In the genomic region with DNA sequence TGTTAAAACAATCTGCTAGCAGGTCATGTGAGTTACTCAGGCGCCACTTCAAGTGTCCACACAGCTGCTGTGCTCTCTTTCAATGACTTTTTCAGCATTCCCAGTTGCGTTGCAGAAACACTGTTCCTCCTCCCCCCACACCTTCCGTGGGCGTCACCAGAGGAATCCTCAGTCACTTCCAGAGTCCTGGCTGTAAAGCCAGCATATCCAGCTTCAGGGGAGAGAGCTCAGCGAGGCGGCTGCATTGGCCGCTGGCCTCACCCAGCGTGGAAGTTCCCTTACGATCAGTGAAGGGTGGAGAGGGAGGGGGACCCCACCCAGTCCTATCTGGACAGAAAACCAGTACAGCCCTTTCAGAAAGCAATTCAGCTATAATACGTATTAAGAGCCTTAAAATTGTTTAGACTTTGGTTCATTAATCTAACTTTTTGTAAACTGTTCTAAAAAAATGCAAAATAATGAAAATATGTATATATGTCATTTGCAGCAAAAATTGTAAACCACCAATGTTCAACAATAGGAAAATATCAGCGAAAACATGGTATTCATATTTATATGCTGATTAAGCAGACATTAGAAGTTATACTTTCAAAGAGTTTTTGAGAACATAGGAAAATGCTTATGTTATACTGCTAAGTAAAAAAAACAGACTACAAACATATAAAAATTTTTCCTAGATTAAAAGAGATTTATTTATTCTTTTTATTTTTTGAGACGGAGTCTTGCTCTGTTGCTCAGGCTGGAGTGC, we compare ENCODE assay signal across 10 cellular contexts. TPM values are rescaled to one million over a fixed set of nuclear protein-coding genes. Genes with fewer than 3 reads are reported as not detected.
DNase-seq lines count a peak whose midpoint lies in the region; ATAC-seq and TF ChIP-seq lines count a peak whose summit lies in the region.
"Had no signal": no experiment of that assay in that cellular context is flagged by ENCODE, and none has a peak within 500 bp of the region (broad histone marks: within the 10 kb centered on the region; RNA-seq: fewer than 3 reads in every experiment).

No MANE protein-coding gene starts in this region.

- H3K4me1 ChIP-seq in HEK293 (ENCODE audit: control insufficient read depth, insufficient read depth, low read length) = no peaks in the 10 kb centered on the region
- peaks cover 2% of the 10 kb centered on the region for H3K4me1 ChIP-seq in fibroblast of lung (ENCODE audit: control insufficient read depth, extremely low read depth, insufficient read depth, low read length)
- peaks cover 21% of the 10 kb centered on the region for H3K4me1 ChIP-seq in skeletal muscle satellite cell (ENCODE audit: control insufficient read depth, insufficient read depth, low read length)

- H3K4me3 ChIP-seq in HEK293 (ENCODE audit: low read depth, low read length) = no peak overlapping the region
- H3K4me3 ChIP-seq in fibroblast of lung (replicated peaks in 1 of 4; ENCODE audit: control extremely low read depth in 1 of 4, insufficient read depth in 1 of 4, low read depth in 3 of 4, low read length in 4 of 4) = no peak overlapping the region
- no peak overlapping the region for H3K4me3 ChIP-seq in skeletal muscle satellite cell (ENCODE audit: low read length)

- H3K9ac ChIP-seq in fibroblast of lung (ENCODE audit: insufficient read depth, low read length) (no peak overlapping the region), skeletal muscle satellite cell (ENCODE audit: low read depth, low read length) (no peak overlapping the region)

- peaks cover 3% of the 10 kb centered on the region for H3K79me2 ChIP-seq in fibroblast of lung (ENCODE audit: control insufficient read depth, insufficient read depth, low read length)

- H3K36me3 ChIP-seq in HEK293 (ENCODE audit: control insufficient read depth in 2 of 2, insufficient read depth in 1 of 2, low read length in 2 of 2) (no peaks in the 10 kb centered on the region), fibroblast of lung (ENCODE audit: control insufficient read depth, insufficient read depth, low read length) (no peaks in the 10 kb centered on the region), skeletal muscle satellite cell (ENCODE audit: insufficient read depth, low read length) (no peaks in the 10 kb centered on the region)

- no peak overlapping the region for H3K27ac ChIP-seq in HEK293 (ENCODE audit: extremely low read depth, low read depth, low read length)
- H3K27ac ChIP-seq in fibroblast of lung (ENCODE audit: insufficient read depth, low read length) = no peak overlapping the region
- H3K27ac ChIP-seq: foreskin keratinocyte had no signal

- POLR2A ChIA-PET in HEK293 (lab: Yijun Ruan, JAX) = no interaction called here

- H3K4me2 ChIP-seq in fibroblast of lung (ENCODE audit: extremely low read depth, insufficient read depth, low read length) (peak overlapping the region; percentile 21), skeletal muscle satellite cell (ENCODE audit: low read length) (peak overlapping the region; percentile 55)

- CTCF ChIA-PET in HEK293 (lab: Yijun Ruan, JAX) = interaction anchor here (0.9 to 1.6 kb wide), 3 partner anchors 29 to 194 kb away, joined by 3 to 15 read pairs (median 4); a partner anchor contains a TSS

- peaks cover 2% of the 10 kb centered on the region for H3K27me3 ChIP-seq in fibroblast of lung (ENCODE audit: control insufficient read depth, insufficient read depth, low read length)
- peaks cover 24% of the 10 kb centered on the region for H3K27me3 ChIP-seq in skeletal muscle satellite cell (ENCODE audit: control insufficient read depth, insufficient read depth, low read length)
- H3K27me3 ChIP-seq: foreskin keratinocyte had no signal

- ATAC-seq in HG03354 (IDR thresholded peaks at IDR 0.05; ENCODE audit: poor library complexity, severe bottlenecking, unreplicated experiment) (no peak), HG02970 (IDR thresholded peaks at IDR 0.05; ENCODE audit: low FRiP score, unreplicated experiment) (no peak)
- ATAC-seq: foreskin keratinocyte had no signal

- H2AFZ ChIP-seq in fibroblast of lung (ENCODE audit: low read length) = peak overlapping the region; percentile 37

- DNase-seq in NCI-H524 (lab: John Stamatoyannopoulos, UW) (peak; percentile 87 to 90), fibroblast of lung (ENCODE audit: low read depth in 2 of 2) (peak; percentile 19 to 34), T-helper 1 cell (no peak)
- DNase-seq: activated naive CD8-positive, alpha-beta T cell treated with anti-CD3 and anti-CD28 coated beads for 36 hours; foreskin keratinocyte had no signal

- TF ChIP-seq CTCF in HEK293 (tag by site-specific recombination; IDR thresholded peaks at IDR 0.05) (no peak), fibroblast of lung (conservative IDR thresholded peaks at IDR 0.05 in 1 of 2, IDR thresholded peaks at IDR 0.05 in 1 of 2; ENCODE audit: low read depth in 1 of 2, low read length in 2 of 2) (no peak)

- H4K20me1 ChIP-seq in fibroblast of lung (ENCODE audit: control insufficient read depth, extremely low read depth, insufficient read depth, low read length) = no peaks in the 10 kb centered on the region

- H3K9me3 ChIP-seq in HEK293 (ENCODE audit: control insufficient read depth, insufficient read depth, low read depth, low read length) = no peaks in the 10 kb centered on the region
- H3K9me3 ChIP-seq in fibroblast of lung (ENCODE audit: control insufficient read depth, insufficient read depth, low read depth, low read length) = no peaks in the 10 kb centered on the region
- H3K9me3 ChIP-seq in skeletal muscle satellite cell (replicated peaks; ENCODE audit: low read length) = no peaks in the 10 kb centered on the region

TF ChIP-seq in HEK293, 187 proteins besides CTCF, POLR2A, EP300 and RAD21:
- TF ChIP-seq, protein P1, sequence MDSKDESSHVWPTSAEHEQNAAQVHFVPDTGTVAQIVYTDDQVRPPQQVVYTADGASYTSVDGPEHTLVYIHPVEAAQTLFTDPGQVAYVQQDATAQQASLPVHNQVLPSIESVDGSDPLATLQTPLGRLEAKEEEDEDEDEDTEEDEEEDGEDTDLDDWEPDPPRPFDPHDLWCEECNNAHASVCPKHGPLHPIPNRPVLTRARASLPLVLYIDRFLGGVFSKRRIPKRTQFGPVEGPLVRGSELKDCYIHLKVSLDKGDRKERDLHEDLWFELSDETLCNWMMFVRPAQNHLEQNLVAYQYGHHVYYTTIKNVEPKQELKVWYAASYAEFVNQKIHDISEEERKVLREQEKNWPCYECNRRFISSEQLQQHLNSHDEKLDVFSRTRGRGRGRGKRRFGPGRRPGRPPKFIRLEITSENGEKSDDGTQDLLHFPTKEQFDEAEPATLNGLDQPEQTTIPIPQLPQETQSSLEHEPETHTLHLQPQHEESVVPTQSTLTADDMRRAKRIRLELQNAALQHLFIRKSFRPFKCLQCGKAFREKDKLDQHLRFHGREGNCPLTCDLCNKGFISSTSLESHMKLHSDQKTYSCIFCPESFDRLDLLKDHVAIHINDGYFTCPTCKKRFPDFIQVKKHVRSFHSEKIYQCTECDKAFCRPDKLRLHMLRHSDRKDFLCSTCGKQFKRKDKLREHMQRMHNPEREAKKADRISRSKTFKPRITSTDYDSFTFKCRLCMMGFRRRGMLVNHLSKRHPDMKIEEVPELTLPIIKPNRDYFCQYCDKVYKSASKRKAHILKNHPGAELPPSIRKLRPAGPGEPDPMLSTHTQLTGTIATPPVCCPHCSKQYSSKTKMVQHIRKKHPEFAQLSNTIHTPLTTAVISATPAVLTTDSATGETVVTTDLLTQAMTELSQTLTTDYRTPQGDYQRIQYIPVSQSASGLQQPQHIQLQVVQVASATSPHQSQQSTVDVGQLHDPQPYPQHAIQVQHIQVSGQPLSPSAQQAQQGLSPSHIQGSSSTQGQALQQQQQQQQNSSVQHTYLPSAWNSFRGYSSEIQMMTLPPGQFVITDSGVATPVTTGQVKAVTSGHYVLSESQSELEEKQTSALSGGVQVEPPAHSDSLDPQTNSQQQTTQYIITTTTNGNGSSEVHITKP (tag by site-specific recombination; IDR thresholded peaks at IDR 0.05) = peak; percentile 33; the same call in 1 of the 2 replicates
- TF ChIP-seq ZFHX2 (tag by site-specific recombination; conservative IDR thresholded peaks at IDR 0.05) = peak; percentile 76
- TF ChIP-seq ZNF10 (tag by site-specific recombination; IDR thresholded peaks at IDR 0.05) = no peak
- TF ChIP-seq EGR2 (tag by site-specific recombination; IDR thresholded peaks at IDR 0.05; ENCODE audit: low read depth) = peak; percentile 54; the same call in 1 of the 2 replicates
- TF ChIP-seq ZNF76 (tag by site-specific recombination; IDR thresholded peaks at IDR 0.05; ENCODE audit: borderline replicate concordance, low read depth) = no peak
- TF ChIP-seq ZNF248 (tag by site-specific recombination; IDR thresholded peaks at IDR 0.05) = no peak
- peak; percentile 43; the same call in 1 of the 2 replicates for TF ChIP-seq MZF1 (tag by site-specific recombination; IDR thresholded peaks at IDR 0.05; ENCODE audit: borderline replicate concordance)
- 0 out of 2 replicates have a peak, but pooled peaks have one; percentile 6 for TF ChIP-seq SP2 (tag by site-specific recombination; IDR thresholded peaks at IDR 0.05)
- TF ChIP-seq ZBTB20 (tag by site-specific recombination; IDR thresholded peaks at IDR 0.05) = peak; percentile 73

RNA-seq across cellular contexts. Expression of a gene that starts 2.8 kb away (rescaled TPM):
- not detected in 2 replicates for total RNA-seq in fibroblast of lung
- polyA plus RNA-seq in fibroblast of lung = not detected in 2 replicates
- 0.02 TPM in 1 of 2 replicates, not detected in the other for polyA plus RNA-seq in fibroblast of lung (2012)
- polyA minus RNA-seq in fibroblast of lung (ENCODE audit: low replicate concordance) = not detected in 2 replicates
- total RNA-seq in skeletal muscle satellite cell (2012; rRNA removed) = not detected in 2 replicates

RNA-seq across cellular contexts. Expression of a gene that starts 5.5 kb away (rescaled TPM):
- 31.8 and 36.7 TPM in 2 replicates for total RNA-seq in fibroblast of lung
- 17.4 and 18.1 TPM in 2 replicates for polyA plus RNA-seq in fibroblast of lung
- polyA plus RNA-seq in fibroblast of lung (2012) = 21.6 and 25.9 TPM in 2 replicates
- polyA minus RNA-seq in fibroblast of lung (ENCODE audit: low replicate concordance) = 57.5 and 90.3 TPM in 2 replicates
- 24.8 and 37.8 TPM in 2 replicates for total RNA-seq in skeletal muscle satellite cell (2012; rRNA removed)

RNA-seq across cellular contexts. Expression of a gene that starts 29.8 kb away (rescaled TPM):
- 13.4 and 16.7 TPM in 2 replicates for total RNA-seq in fibroblast of lung
- polyA plus RNA-seq in fibroblast of lung = 8.9 and 10.5 TPM in 2 replicates
- polyA plus RNA-seq in fibroblast of lung (2012) = 25.6 and 29.5 TPM in 2 replicates
- 7.6 and 9.5 TPM in 2 replicates for polyA minus RNA-seq in fibroblast of lung (ENCODE audit: low replicate concordance)
- total RNA-seq in skeletal muscle satellite cell (2012; rRNA removed) = 19.0 and 28.9 TPM in 2 replicates

RNA-seq across cellular contexts. Expression of a gene that starts 50.6 kb away (rescaled TPM):
- total RNA-seq in fibroblast of lung = 0.26 and 0.83 TPM in 2 replicates
- polyA plus RNA-seq in fibroblast of lung = 0.17 and 0.24 TPM in 2 replicates
- 0.38 and 0.84 TPM in 2 replicates for polyA plus RNA-seq in fibroblast of lung (2012)
- polyA minus RNA-seq in fibroblast of lung (ENCODE audit: low replicate concordance) = 0.15 TPM in 1 of 2 replicates, not detected in the other
- 6.1 TPM in 2 replicates for total RNA-seq in skeletal muscle satellite cell (2012; rRNA removed)
- total RNA-seq: activated naive CD8-positive, alpha-beta T cell treated with anti-CD3 and anti-CD28 coated beads for 36 hours; T-helper 2 cell treated with Interferon-gamma antibody and Interleukin-4, amounts not matched to agents 100 ng/mL and 5 ng/mL, for 36 hours had no signal

Comparison
In these comparisons a context has a peak if more than half of its experiments do, and no peak if none do; other contexts are left out.
1. DNase-seq: peak in NCI-H524 (2 of 2) and fibroblast of lung (2 of 2); none in T-helper 1 cell (0 of 5).